In the genomic region with DNA sequence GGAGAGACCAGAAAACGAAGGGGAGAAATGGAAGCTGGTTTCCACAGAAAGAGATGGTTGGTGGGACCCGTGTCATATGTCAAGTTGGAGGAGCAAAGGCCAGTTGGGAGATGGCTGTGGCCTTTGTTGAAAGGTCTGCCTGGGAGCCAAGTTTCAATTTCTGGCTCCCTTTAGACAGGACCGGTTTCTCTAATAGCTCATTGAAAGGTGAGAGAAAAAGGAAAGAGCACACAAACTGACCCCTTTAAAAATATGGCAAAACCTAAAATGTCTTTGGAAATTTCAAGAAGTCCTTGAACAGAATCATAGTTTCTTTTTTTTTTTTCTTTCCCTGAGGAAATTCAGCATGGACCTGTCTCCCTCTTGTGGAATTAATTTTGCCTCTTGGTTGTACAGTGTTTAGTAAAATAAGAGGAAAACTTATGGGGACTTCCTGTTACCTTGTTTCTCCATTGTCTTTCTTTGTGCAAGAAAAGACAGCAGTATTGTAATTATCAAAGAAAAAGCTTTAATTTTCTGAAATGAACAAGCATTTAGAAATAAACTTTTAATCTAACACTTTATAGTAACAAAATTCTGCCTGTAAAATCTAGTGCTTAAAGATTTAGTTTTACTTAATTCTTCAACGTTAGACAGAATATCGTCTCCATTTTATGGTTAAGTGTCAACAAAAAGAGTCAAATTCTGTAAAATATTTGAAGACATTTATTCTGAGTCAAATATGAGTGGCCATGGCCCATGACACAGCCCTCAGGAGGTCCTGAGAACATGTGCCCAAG, we compare ENCODE assay signal across 8 cellular contexts.
DNase-seq lines count a peak whose midpoint lies in the region; ATAC-seq, FAIRE-seq and TF ChIP-seq lines count a peak whose summit lies in the region.

No MANE protein-coding gene starts in this region.

- intact Hi-C loops in endothelial cell of umbilical vein (cut with micrococcal nuclease): loop anchor here (1.0 kb wide), 5 partner anchors 202 to 336 kb away; partner anchors contain the start of gene MYO1B

- no peaks in the 10 kb centered on the region for H3K79me1 ChIP-seq in neuronal stem cell (ENCODE audit: low read depth, low read length)

- H3K9ac ChIP-seq in endothelial cell of umbilical vein (replicated peaks; ENCODE audit: extremely low read depth, insufficient read depth, low read length) (no peak overlapping the region), neuronal stem cell (ENCODE audit: low read depth, low read length, poor library complexity) (no peak overlapping the region)

- ATAC-seq in GM18867 (IDR thresholded peaks at IDR 0.05; ENCODE audit: unreplicated experiment): no peak

- H2BK12ac ChIP-seq in neuronal stem cell (ENCODE audit: low read length): no peak overlapping the region

- DNase-seq in CD1c-positive myeloid dendritic cell (ENCODE audit: extremely low spot score): peak; percentile 48
- DNase-seq in NCI-H2171 (lab: John Stamatoyannopoulos, UW): peak; percentile 16
- peak; percentile 59 for DNase-seq in endothelial cell of umbilical vein (ENCODE audit: low read depth, low spot score)
- DNase-seq in neuronal stem cell (ENCODE audit: low spot score): no peak
- no peak for DNase-seq in globus pallidus (ENCODE audit: low spot score)
- DNase-seq in KG1 (lab: John Stamatoyannopoulos, UW): no peak
- no peak for DNase-seq in cerebellar nuclear complex (lab: John Stamatoyannopoulos, UW)

- H4K20me1 ChIP-seq in endothelial cell of umbilical vein (replicated peaks; ENCODE audit: control insufficient read depth, extremely low read depth, insufficient read depth, low read length): no peaks in the 10 kb centered on the region

- no peak overlapping the region for H3K14ac ChIP-seq in neuronal stem cell (ENCODE audit: low read length)

- H3K18ac ChIP-seq in neuronal stem cell (ENCODE audit: low read length): no peak overlapping the region

- H4K8ac ChIP-seq in neuronal stem cell (ENCODE audit: low read depth, low read length): no peak overlapping the region

- H3K36me3 ChIP-seq in endothelial cell of umbilical vein (ENCODE audit: control insufficient read depth in 2 of 2, extremely low read depth in 1 of 2, insufficient read depth in 2 of 2, low read length in 2 of 2) (no peaks in the 10 kb centered on the region), neuronal stem cell (replicated peaks in 1 of 2; ENCODE audit: control insufficient read depth in 2 of 2, insufficient read depth in 2 of 2, low read length in 2 of 2) (no peaks in the 10 kb centered on the region)

- dilution Hi-C loops in endothelial cell of umbilical vein (cut with MboI; ENCODE audit: extremely low pct_ligation_motif_present, low sequenced_read_pairs): no loop called here

- H3K27ac ChIP-seq in endothelial cell of umbilical vein (ENCODE audit: insufficient read depth, low read depth, low read length): no peak overlapping the region
- H3K27ac ChIP-seq in neuronal stem cell (replicated peaks; ENCODE audit: low read length): no peak overlapping the region

- no peak overlapping the region for H3K4ac ChIP-seq in neuronal stem cell (ENCODE audit: low read length)

- H2AFZ ChIP-seq in endothelial cell of umbilical vein (ENCODE audit: low read depth, low read length) (no peak overlapping the region), neuronal stem cell (ENCODE audit: low read length) (peak overlapping the region; percentile 32)

- H3K27me3 ChIP-seq in endothelial cell of umbilical vein (ENCODE audit: control insufficient read depth in 2 of 2, insufficient read depth in 2 of 2, low read length in 2 of 2) (no peaks in the 10 kb centered on the region), neuronal stem cell (ENCODE audit: control insufficient read depth in 3 of 3, insufficient read depth in 3 of 3, low read depth in 1 of 3, low read length in 3 of 3) (no peaks in the 10 kb centered on the region)

- POLR2A ChIA-PET in endothelial cell of umbilical vein (lab: Charles Lee): no interaction called here

- H3K4me2 ChIP-seq in endothelial cell of umbilical vein (ENCODE audit: insufficient read depth, low read length): no peak overlapping the region
- no peak overlapping the region for H3K4me2 ChIP-seq in neuronal stem cell (ENCODE audit: insufficient read depth, low read length, poor library complexity, severe bottlenecking)

- no peak for TF ChIP-seq POLR2A in endothelial cell of umbilical vein (IDR thresholded peaks at IDR 0.05; ENCODE audit: low read depth, low read length)

- no CpG with 5 or more reads among the region's 5 CpGs for WGBS in neuronal stem cell (ENCODE audit: extremely low coverage in 2 of 2, insufficient read length in 2 of 2, insufficient replicate concordance in 1 of 2), 2 donors

- H4K91ac ChIP-seq in neuronal stem cell (ENCODE audit: low read depth, low read length, poor library complexity): no peak overlapping the region

- BruUV-seq in endothelial cell of umbilical vein (replicated peaks; lab: Mats Ljungman, UMichigan): no TSS peak

- H3K4me1 ChIP-seq in endothelial cell of umbilical vein (ENCODE audit: control insufficient read depth, extremely low read depth, insufficient read depth, low read length) (no peaks in the 10 kb centered on the region), neuronal stem cell (ENCODE audit: control insufficient read depth in 2 of 2, insufficient read depth in 1 of 2, low read depth in 1 of 2, low read length in 2 of 2) (peaks cover 0 to 2% of the 10 kb centered on the region in 2 donors)

- no peak overlapping the region for H2BK5ac ChIP-seq in neuronal stem cell (ENCODE audit: low read length)

- FAIRE-seq in endothelial cell of umbilical vein (lab: Jason Lieb, UNC): peak; percentile 85

- H3K9me1 ChIP-seq in endothelial cell of umbilical vein (replicated peaks; ENCODE audit: control insufficient read depth, extremely low read depth, insufficient read depth, low read length): no peaks in the 10 kb centered on the region

- no peak overlapping the region for H3K4me3 ChIP-seq in endothelial cell of umbilical vein (replicated peaks in 1 of 3; ENCODE audit: insufficient read depth in 1 of 3, low read depth in 1 of 3, low read length in 3 of 3)
- no peak overlapping the region for H3K4me3 ChIP-seq in neuronal stem cell (ENCODE audit: low read length in 2 of 2)

- CTCF ChIA-PET in endothelial cell of umbilical vein (lab: Charles Lee): interaction anchor here (0.6 to 6.9 kb wide), 21 partner anchors 10 to 450 kb away, joined by 3 to 149 read pairs (median 4); no protein-coding TSS in a partner anchor

- H2AK5ac ChIP-seq in neuronal stem cell (ENCODE audit: low read depth, low read length): no peak overlapping the region

- peak; percentile 16 to 21 for TF ChIP-seq CTCF in endothelial cell of umbilical vein (IDR thresholded peaks at IDR 0.05; ENCODE audit: extremely low read depth in 1 of 2, insufficient read depth in 1 of 2, low read depth in 1 of 2, low read length in 2 of 2)

- no peak overlapping the region for H3K23ac ChIP-seq in neuronal stem cell (ENCODE audit: low read depth, low read length, poor library complexity)

- H3K79me2 ChIP-seq in endothelial cell of umbilical vein (ENCODE audit: control insufficient read depth, insufficient read depth, low read length): no peaks in the 10 kb centered on the region

- H3K9me3 ChIP-seq in endothelial cell of umbilical vein (replicated peaks; ENCODE audit: control insufficient read depth, insufficient read depth, low read length): no peaks in the 10 kb centered on the region
- no peaks in the 10 kb centered on the region for H3K9me3 ChIP-seq in neuronal stem cell (replicated peaks in 1 of 2; ENCODE audit: control insufficient read depth in 2 of 2, insufficient read depth in 1 of 2, low read depth in 1 of 2, low read length in 2 of 2)

- no peak overlapping the region for H2BK120ac ChIP-seq in neuronal stem cell (ENCODE audit: low read depth, low read length)

- peak overlapping the region; percentile 43 for H2BK15ac ChIP-seq in neuronal stem cell (ENCODE audit: low read length)

TF ChIP-seq in endothelial cell of umbilical vein, 7 proteins besides CTCF, POLR2A, EP300 and RAD21:
- TF ChIP-seq MYC (IDR thresholded peaks at IDR 0.05; ENCODE audit: low read depth, low read length): no peak
- TF ChIP-seq FOS (IDR thresholded peaks at IDR 0.05; ENCODE audit: borderline replicate concordance, insufficient read depth, low read length): no peak
- TF ChIP-seq GATA2 (IDR thresholded peaks at IDR 0.05; ENCODE audit: insufficient read depth, insufficient read length, low read depth, low read length): no peak
- no peak for TF ChIP-seq POLR2AphosphoS5 (IDR thresholded peaks at IDR 0.05; ENCODE audit: insufficient read depth, low read depth, low read length)
- TF ChIP-seq, protein P1, sequence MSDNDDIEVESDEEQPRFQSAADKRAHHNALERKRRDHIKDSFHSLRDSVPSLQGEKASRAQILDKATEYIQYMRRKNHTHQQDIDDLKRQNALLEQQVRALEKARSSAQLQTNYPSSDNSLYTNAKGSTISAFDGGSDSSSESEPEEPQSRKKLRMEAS (IDR thresholded peaks at IDR 0.05; ENCODE audit: insufficient read depth, insufficient read length): no peak
- no peak for TF ChIP-seq JUN (IDR thresholded peaks at IDR 0.05; ENCODE audit: borderline replicate concordance, insufficient read depth, insufficient read length, low read depth)
- TF ChIP-seq EZH2 (IDR thresholded peaks at IDR 0.05; ENCODE audit: borderline replicate concordance, low read depth, low read length, severe bottlenecking): no peak

Comparison
In these comparisons a context has a peak if more than half of its experiments do, and no peak if none do; other contexts are left out.
1. DNase-seq: peak in CD1c-positive myeloid dendritic cell (single experiment), NCI-H2171 (single experiment) and endothelial cell of umbilical vein (single experiment); none in neuronal stem cell (single experiment), globus pallidus (single experiment), KG1 (single experiment) and cerebellar nuclear complex (0 of 2).